ENCODE assay signal across 8 cellular contexts in the genomic region with DNA sequence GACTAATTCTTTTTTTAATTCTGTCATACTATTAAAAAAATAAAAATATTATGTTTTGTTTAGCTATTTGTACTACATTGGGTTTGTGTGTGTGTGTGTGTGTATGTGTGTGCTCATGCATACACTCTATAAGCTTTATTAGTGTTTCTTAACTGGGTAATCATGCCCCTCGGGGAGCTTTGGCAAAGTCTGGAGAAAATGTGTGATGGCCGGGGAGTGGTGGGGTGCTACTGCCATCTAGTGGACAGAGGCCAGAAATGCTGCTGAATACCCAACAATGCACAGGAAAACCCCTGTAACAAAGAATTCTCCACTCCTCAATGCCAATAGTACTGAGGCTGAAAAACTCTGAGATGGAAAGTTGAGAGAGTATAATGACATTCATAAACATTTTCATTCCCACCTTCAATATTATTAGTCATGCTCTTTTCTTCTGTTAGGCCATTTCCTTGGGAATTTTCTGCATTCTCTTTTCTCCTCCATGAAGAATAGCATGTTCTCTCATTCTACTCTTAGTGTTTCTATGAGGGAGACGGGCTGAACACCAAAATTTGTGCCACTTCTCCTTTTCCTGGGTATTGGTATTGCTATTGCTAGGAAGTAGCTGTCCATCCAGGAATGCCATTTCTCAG.
DNase-seq lines count a peak whose midpoint lies in the region; ATAC-seq and TF ChIP-seq lines count a peak whose summit lies in the region.

No MANE protein-coding gene starts in this region.

- no peaks in the 10 kb centered on the region for H3K36me3 ChIP-seq in breast epithelium

- peak; percentile 91 for ATAC-seq in HG02852 (IDR thresholded peaks at IDR 0.05; ENCODE audit: unreplicated experiment)

- TF ChIP-seq CTCF in VCaP (conservative IDR thresholded peaks at IDR 0.05) (peak; percentile 70), breast epithelium (IDR thresholded peaks at IDR 0.05) (peak; percentile 67 to 95 (median 90))

- H3K4me3 ChIP-seq in breast epithelium, result no peak overlapping the region

- intact Hi-C loops in breast epithelium (cut with DNase I; ENCODE audit: low total_unique reads), result loop anchor here (10.0 kb wide), 1 partner anchor 209 kb away; no protein-coding TSS in a partner anchor

- H3K9me3 ChIP-seq in breast epithelium, result peaks cover 4 to 17% of the 10 kb centered on the region in 2 donors

- no peaks in the 10 kb centered on the region for H3K27me3 ChIP-seq in breast epithelium

- TF ChIP-seq POLR2A in breast epithelium (IDR thresholded peaks at IDR 0.05), result no peak

- DNase-seq in NK-92 treated with Interleukin-12 subunit alpha and Interleukin-12 subunit beta, amount 100 ng/mL, for 24 hours (lab: John Stamatoyannopoulos, UW), result peak; percentile 21
- DNase-seq in NK-92 (lab: John Stamatoyannopoulos, UW; ENCODE audit: unreplicated experiment), result no peak
- peak; percentile 35 to 62 for DNase-seq in NCI-H1930 (lab: John Stamatoyannopoulos, UW)
- peak in 1 of 2 donors; percentile 25 for DNase-seq in breast epithelium (ENCODE audit: low spot score in 2 of 2)
- DNase-seq in islet precursor cell, result peak; percentile 77
- peak; percentile 18 to 49 (median 42) for DNase-seq in stimulated activated CD4-positive, alpha-beta T cell treated with anti-CD3 and anti-CD28 coated beads, Interleukin-1b, Interleukin-23, amount 100 ng/mL, for 24 hours (ENCODE audit: low read depth in 4 of 4, low spot score in 1 of 4)

- H3K4me1 ChIP-seq in breast epithelium, result no peaks in the 10 kb centered on the region

- H3K27ac ChIP-seq in VCaP, result no peak overlapping the region
- no peak overlapping the region for H3K27ac ChIP-seq in breast epithelium
